22 cellular contexts compared by ENCODE assay signal in the genomic region with DNA sequence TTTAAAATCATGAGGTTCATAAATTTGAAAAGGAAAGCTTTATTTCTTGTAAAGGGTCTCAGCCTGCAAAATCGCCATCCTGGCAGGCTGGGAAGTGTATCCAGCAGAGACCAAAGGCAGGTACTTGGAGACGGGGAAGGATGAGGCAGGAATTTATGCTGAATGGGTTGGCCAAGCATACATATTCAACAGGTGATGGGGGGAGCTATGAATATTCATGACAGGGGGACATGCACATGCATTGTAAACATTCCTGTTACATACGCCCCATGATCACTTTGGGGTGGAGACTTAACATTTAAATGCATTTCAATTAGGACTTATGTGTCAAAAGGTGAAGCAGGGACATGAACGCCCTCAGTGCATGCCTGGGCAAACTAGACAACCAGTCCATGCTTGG. TPM values are rescaled to one million over a fixed set of nuclear protein-coding genes. Genes with fewer than 3 reads are reported as not detected.
"Had no signal": no experiment of that assay in that cellular context is flagged by ENCODE, and none has a peak within 500 bp of the region (broad histone marks: within the 10 kb centered on the region; RNA-seq: fewer than 3 reads in every experiment).

No MANE protein-coding gene starts in this region.

- H3K27ac ChIP-seq: ascending aorta, colonic mucosa, foreskin keratinocyte, right atrium auricular region, skin epidermis, suprapubic skin, upper lobe of left lung had no signal

- H3K4me3 ChIP-seq: ascending aorta, colonic mucosa, right atrium auricular region, skin epidermis, suprapubic skin, upper lobe of left lung had no signal

- H3K4me1 ChIP-seq: ascending aorta, colonic mucosa, foreskin keratinocyte, right atrium auricular region, suprapubic skin, upper lobe of left lung had no signal

- H3K9me3 ChIP-seq: ascending aorta, colonic mucosa, right atrium auricular region, suprapubic skin, upper lobe of left lung had no signal

- DNase-seq: activated CD4-positive, alpha-beta T cell treated with anti-CD3 and anti-CD28 coated beads, Interleukin-2, amount 50 U/mL, for 1 hour; activated CD8-positive, alpha-beta memory T cell treated with anti-CD3 and anti-CD28 coated beads for 24 hours; activated CD8-positive, alpha-beta memory T cell treated with anti-CD3 and anti-CD28 coated beads, Interleukin-2, amount 50 U/mL, for 48 hours; activated effector memory CD4-positive, alpha-beta T cell treated with Interleukin-2 at 50 U/mL for 16 hours; activated naive CD4-positive, alpha-beta T cell treated with anti-CD3 and anti-CD28 coated beads, Interleukin-2, amount 10 ng/mL, durations not matched to agents 7 days and 5 days; activated T-cell treated with anti-CD3 and anti-CD28 coated beads, Interleukin-2, amount 50 U/mL, for 48 hours; colonic mucosa; foreskin keratinocyte; hippocampal formation; mesenchymal stem cell; naive thymus-derived CD8-positive, alpha-beta T cell; occipital lobe; stimulated activated CD4-positive, alpha-beta T cell treated with anti-CD3 and anti-CD28 coated beads, Interleukin-15, amount 100 ng/mL, for 24 hours; stimulated activated CD4-positive, alpha-beta T cell treated with anti-CD3 and anti-CD28 coated beads, Interleukin-2, amount 100 ng/mL, for 48 hours; stimulated activated naive CD8-positive, alpha-beta T cell treated with anti-CD3 and anti-CD28 coated beads, Interleukin-15, amount 100 ng/mL, for 72 hours; upper lobe of left lung had no signal

- H3K9me3 Mint-ChIP-seq: activated naive CD4-positive, alpha-beta T cell treated with anti-CD3 and anti-CD28 coated beads, Interleukin-2, amount 10 ng/mL, durations not matched to agents 7 days and 5 days; central memory CD8-positive, alpha-beta T cell; naive thymus-derived CD8-positive, alpha-beta T cell; stimulated activated naive CD8-positive, alpha-beta T cell treated with anti-CD3 and anti-CD28 coated beads, Interleukin-15, amount 100 ng/mL, for 72 hours; T-helper 1 cell treated with Interleukin-12 subunit alpha and Interleukin-12 subunit beta and Interleukin-4 antibody, amounts not matched to agents 30 μg/mL and 1 μg/mL, for 36 hours had no signal

- H3K27ac Mint-ChIP-seq: activated naive CD4-positive, alpha-beta T cell treated with anti-CD3 and anti-CD28 coated beads, Interleukin-2, amount 10 ng/mL, durations not matched to agents 7 days and 5 days; T-helper 1 cell treated with Interleukin-12 subunit alpha and Interleukin-12 subunit beta and Interleukin-4 antibody, amounts not matched to agents 30 μg/mL and 1 μg/mL, for 36 hours had no signal

- H3K4me3 Mint-ChIP-seq: activated naive CD4-positive, alpha-beta T cell treated with anti-CD3 and anti-CD28 coated beads, Interleukin-2, amount 10 ng/mL, durations not matched to agents 7 days and 5 days; central memory CD8-positive, alpha-beta T cell; naive thymus-derived CD8-positive, alpha-beta T cell; stimulated activated naive CD8-positive, alpha-beta T cell treated with anti-CD3 and anti-CD28 coated beads, Interleukin-15, amount 100 ng/mL, for 72 hours; T-helper 1 cell treated with Interleukin-12 subunit alpha and Interleukin-12 subunit beta and Interleukin-4 antibody, amounts not matched to agents 30 μg/mL and 1 μg/mL, for 36 hours had no signal

- H3K27me3 ChIP-seq: ascending aorta, colonic mucosa, foreskin keratinocyte, right atrium auricular region, suprapubic skin, upper lobe of left lung had no signal

- H3K27me3 Mint-ChIP-seq: activated naive CD4-positive, alpha-beta T cell treated with anti-CD3 and anti-CD28 coated beads, Interleukin-2, amount 10 ng/mL, durations not matched to agents 7 days and 5 days; central memory CD8-positive, alpha-beta T cell; naive thymus-derived CD8-positive, alpha-beta T cell; stimulated activated naive CD8-positive, alpha-beta T cell treated with anti-CD3 and anti-CD28 coated beads, Interleukin-15, amount 100 ng/mL, for 72 hours had no signal

RNA-seq across cellular contexts. Expression of a gene that starts 9.8 kb away (rescaled TPM):
- total RNA-seq: ascending aorta, right atrium auricular region had no signal
